ENCODE assay signal across 1 cellular context in the genomic region with DNA sequence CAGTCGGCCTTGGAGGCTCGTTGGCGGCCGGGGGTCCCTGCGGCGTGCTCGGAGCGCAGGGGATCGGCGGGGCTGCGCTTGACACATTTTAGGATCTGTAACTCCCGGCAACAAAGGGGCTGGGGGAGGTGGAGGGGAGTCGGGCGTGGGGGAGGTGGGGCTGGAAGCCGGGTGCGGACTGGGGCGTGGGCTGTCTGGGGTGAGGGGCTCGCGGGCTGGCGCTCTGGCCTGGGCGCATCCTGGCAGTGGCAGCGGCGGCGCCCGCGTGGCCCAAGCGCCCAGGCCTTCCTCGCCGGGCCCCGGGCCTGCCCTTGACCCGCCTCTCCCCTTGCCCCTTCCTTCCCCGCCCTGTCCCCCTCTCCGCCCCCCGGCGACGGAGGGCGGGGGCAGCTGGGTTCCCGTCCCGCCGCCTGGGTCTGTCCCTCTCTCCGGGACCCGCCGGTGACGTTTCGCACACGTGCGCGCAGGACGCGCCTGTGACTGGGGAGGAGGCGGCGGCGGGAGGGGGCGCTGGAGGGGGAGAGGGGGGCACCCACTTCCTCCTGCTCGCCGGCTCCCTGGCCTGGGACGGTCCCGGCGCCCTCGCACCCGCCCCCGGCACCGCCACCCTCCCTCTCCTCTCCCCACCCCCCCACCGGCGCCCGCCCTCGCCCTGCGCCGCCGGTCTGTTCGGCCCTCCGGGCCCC.
TF ChIP-seq lines count a peak whose summit lies in the region.

No MANE protein-coding gene starts in this region.

TF ChIP-seq in K562, 482 proteins besides CTCF, POLR2A, EP300 and RAD21 (continued from another document):
- TF ChIP-seq, protein P1, sequence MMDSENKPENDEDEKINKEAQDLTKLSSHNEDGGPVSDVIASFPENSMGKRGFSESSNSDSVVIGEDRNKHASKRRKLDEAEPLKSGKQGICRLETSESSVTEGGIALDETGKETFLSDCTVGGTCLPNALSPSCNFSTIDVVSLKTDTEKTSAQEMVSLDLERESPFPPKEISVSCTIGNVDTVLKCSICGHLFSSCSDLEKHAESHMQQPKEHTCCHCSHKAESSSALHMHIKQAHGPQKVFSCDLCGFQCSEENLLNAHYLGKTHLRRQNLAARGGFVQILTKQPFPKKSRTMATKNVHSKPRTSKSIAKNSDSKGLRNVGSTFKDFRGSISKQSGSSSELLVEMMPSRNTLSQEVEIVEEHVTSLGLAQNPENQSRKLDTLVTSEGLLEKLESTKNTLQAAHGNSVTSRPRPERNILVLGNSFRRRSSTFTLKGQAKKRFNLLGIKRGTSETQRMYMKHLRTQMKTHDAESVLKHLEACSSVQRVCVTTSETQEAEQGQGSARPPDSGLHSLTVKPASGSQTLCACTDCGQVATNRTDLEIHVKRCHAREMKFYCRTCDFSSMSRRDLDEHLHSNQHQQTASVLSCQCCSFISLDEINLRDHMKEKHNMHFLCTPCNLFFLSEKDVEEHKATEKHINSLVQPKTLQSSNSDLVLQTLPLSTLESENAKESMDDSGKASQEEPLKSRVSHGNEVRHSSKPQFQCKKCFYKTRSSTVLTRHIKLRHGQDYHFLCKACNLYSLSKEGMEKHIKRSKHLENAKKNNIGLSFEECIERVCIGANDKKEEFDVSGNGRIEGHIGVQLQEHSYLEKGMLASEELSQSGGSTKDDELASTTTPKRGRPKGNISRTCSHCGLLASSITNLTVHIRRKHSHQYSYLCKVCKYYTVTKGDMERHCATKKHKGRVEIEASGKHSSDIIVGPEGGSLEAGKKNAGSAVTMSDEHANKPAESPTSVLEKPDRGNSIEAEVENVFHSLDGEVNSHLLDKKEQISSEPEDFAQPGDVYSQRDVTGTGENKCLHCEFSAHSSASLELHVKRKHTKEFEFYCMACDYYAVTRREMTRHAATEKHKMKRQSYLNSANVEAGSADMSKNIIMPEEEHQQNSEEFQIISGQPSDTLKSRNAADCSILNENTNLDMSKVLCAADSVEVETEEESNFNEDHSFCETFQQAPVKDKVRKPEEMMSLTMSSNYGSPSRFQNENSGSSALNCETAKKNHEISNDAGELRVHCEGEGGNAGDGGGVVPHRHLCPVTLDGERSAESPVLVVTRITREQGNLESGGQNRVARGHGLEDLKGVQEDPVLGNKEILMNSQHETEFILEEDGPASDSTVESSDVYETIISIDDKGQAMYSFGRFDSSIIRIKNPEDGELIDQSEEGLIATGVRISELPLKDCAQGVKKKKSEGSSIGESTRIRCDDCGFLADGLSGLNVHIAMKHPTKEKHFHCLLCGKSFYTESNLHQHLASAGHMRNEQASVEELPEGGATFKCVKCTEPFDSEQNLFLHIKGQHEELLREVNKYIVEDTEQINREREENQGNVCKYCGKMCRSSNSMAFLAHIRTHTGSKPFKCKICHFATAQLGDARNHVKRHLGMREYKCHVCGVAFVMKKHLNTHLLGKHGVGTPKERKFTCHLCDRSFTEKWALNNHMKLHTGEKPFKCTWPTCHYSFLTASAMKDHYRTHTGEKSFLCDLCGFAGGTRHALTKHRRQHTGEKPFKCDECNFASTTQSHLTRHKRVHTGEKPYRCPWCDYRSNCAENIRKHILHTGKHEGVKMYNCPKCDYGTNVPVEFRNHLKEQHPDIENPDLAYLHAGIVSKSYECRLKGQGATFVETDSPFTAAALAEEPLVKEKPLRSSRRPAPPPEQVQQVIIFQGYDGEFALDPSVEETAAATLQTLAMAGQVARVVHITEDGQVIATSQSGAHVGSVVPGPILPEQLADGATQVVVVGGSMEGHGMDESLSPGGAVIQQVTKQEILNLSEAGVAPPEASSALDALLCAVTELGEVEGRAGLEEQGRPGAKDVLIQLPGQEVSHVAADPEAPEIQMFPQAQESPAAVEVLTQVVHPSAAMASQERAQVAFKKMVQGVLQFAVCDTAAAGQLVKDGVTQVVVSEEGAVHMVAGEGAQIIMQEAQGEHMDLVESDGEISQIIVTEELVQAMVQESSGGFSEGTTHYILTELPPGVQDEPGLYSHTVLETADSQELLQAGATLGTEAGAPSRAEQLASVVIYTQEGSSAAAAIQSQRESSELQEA (IDR thresholded peaks at IDR 0.05; ENCODE audit: low read depth): no peak
- peak; percentile 96 to 97 for TF ChIP-seq MAZ (CRISPR knock-in tag; conservative IDR thresholded peaks at IDR 0.05 in 1 of 2, IDR thresholded peaks at IDR 0.05 in 1 of 2)
- TF ChIP-seq, protein P2, sequence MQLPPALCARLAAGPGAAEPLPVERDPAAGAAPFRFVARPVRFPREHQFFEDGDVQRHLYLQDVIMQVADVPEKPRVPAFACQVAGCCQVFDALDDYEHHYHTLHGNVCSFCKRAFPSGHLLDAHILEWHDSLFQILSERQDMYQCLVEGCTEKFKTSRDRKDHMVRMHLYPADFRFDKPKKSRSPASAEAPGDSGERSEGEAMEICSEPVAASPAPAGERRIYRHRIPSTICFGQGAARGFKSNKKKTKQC (CRISPR knock-in tag; IDR thresholded peaks at IDR 0.05): 0 out of 2 replicates have a peak, but pooled peaks have one; percentile 37
- TF ChIP-seq, protein P3, sequence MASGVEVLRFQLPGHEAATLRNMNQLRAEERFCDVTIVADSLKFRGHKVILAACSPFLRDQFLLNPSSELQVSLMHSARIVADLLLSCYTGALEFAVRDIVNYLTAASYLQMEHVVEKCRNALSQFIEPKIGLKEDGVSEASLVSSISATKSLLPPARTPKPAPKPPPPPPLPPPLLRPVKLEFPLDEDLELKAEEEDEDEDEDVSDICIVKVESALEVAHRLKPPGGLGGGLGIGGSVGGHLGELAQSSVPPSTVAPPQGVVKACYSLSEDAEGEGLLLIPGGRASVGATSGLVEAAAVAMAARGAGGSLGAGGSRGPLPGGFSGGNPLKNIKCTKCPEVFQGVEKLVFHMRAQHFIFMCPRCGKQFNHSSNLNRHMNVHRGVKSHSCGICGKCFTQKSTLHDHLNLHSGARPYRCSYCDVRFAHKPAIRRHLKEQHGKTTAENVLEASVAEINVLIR (CRISPR knock-in tag; IDR thresholded peaks at IDR 0.05): peak; percentile 78
- TF ChIP-seq ZNF324 (CRISPR knock-in tag; IDR thresholded peaks at IDR 0.05): no peak
- no peak for TF ChIP-seq ZNF561 (CRISPR knock-in tag; conservative IDR thresholded peaks at IDR 0.05)
- no peak for TF ChIP-seq XRCC3 (IDR thresholded peaks at IDR 0.05)
- TF ChIP-seq HDAC2 (IDR thresholded peaks at IDR 0.05): no peak
- no peak for TF ChIP-seq ZNF41 (CRISPR knock-in tag; conservative IDR thresholded peaks at IDR 0.05)
- no peak for TF ChIP-seq ZNF707 (CRISPR knock-in tag; conservative IDR thresholded peaks at IDR 0.05)
